Comparison of ENCODE assay signal across 8 cellular contexts in genomic region chr9:114538241-114538640, GRCh38. TPM values are rescaled to one million over a fixed set of nuclear protein-coding genes. Genes with fewer than 3 reads are reported as not detected.
DNase-seq lines count a peak whose midpoint lies in the region; ATAC-seq and TF ChIP-seq lines count a peak whose summit lies in the region.

No MANE protein-coding gene starts in this region.

- no peaks in the 10 kb centered on the region for H3K4me1 ChIP-seq in right cardiac atrium (ENCODE audit: control insufficient read depth, insufficient read depth, low read length)

- WGBS in right cardiac atrium, result 18% methylated on average over 5 of the region's 5 CpGs

- H3K4me3 ChIP-seq in right cardiac atrium (ENCODE audit: low read length) (no peak overlapping the region), brain microvascular endothelial cell (ENCODE audit: low read depth, low read length) (no peak overlapping the region)

- peak; percentile 53 to 92 for ATAC-seq in left cardiac atrium
- ATAC-seq in right cardiac atrium, result no peak
- peak; percentile 75 for ATAC-seq in stimulated activated naive CD8-positive, alpha-beta T cell treated with anti-CD3 and anti-CD28 coated beads, Interleukin-15, Interleukin-2, amounts not matched to agents 100 U/mL and 50 U/mL, for 24 hours

- DNase-seq in left cardiac atrium (no peak), right cardiac atrium (no peak), NCI-H82 treated with DMSO at 0.1 percent for 48 hours (lab: John Stamatoyannopoulos, UW; ENCODE audit: unreplicated experiment) (peak; percentile 50), brain microvascular endothelial cell (no peak), inferior parietal cortex (ENCODE audit: extremely low spot score) (no peak), HuH-7 (ENCODE audit: low spot score) (no peak), HEK293T (ENCODE audit: extremely low spot score) (no peak)
- no peak for DNase-seq in stimulated activated naive CD8-positive, alpha-beta T cell treated with anti-CD3 and anti-CD28 coated beads, Interleukin-15, Interleukin-2, amounts not matched to agents 100 U/mL and 50 U/mL, for 24 hours

- H3K27ac ChIP-seq in right cardiac atrium (ENCODE audit: low read length), result no peak overlapping the region
- no peak overlapping the region for H3K27ac ChIP-seq in brain microvascular endothelial cell

- CTCF ChIA-PET in HEK293T (lab: Yijun Ruan, JAX), result interaction anchor here (0.6 to 1.4 kb wide), 5 partner anchors 14 to 132 kb away, joined by 3 to 4 read pairs (median 4); no protein-coding TSS in a partner anchor

- TF ChIP-seq CTCF in brain microvascular endothelial cell (IDR thresholded peaks at IDR 0.05; ENCODE audit: low read depth, low read length, missing control alignments), result peak; percentile 21

- POLR2A ChIA-PET in HEK293T (lab: Yijun Ruan, JAX), result interaction anchor here (0.6 to 1.8 kb wide), 3 partner anchors 12 to 49 kb away, joined by 3 to 5 read pairs (median 4); partner anchors contain the start of gene ATP6V1G1

- H3K9me3 ChIP-seq in right cardiac atrium (ENCODE audit: control insufficient read depth, low read length), result no peaks in the 10 kb centered on the region

- in situ Hi-C loops in brain microvascular endothelial cell (cut with HindIII; ENCODE audit: low pct_ligation_motif_present, low sequenced_read_pairs), result no loop called here

- intact Hi-C loops in left cardiac atrium (cut with DNase I), result no loop called here
- intact Hi-C loops in right cardiac atrium (cut with DNase I), result no loop called here

- H3K27me3 ChIP-seq in right cardiac atrium (ENCODE audit: control insufficient read depth, insufficient read depth), result no peaks in the 10 kb centered on the region
- peaks cover 2% of the 10 kb centered on the region for H3K27me3 ChIP-seq in brain microvascular endothelial cell (replicated peaks)

- no peaks in the 10 kb centered on the region for H3K36me3 ChIP-seq in brain microvascular endothelial cell (replicated peaks)

TF ChIP-seq in HEK293T, 16 proteins besides CTCF, POLR2A, EP300 and RAD21:
- TF ChIP-seq SP1 (IDR thresholded peaks at IDR 0.05), result no peak
- no peak for TF ChIP-seq CTBP1 (IDR thresholded peaks at IDR 0.05; ENCODE audit: borderline replicate concordance)
- no peak for TF ChIP-seq HDGF (IDR thresholded peaks at IDR 0.05; ENCODE audit: borderline replicate concordance)
- TF ChIP-seq ELF4 (IDR thresholded peaks at IDR 0.05), result no peak
- TF ChIP-seq ZNF384 (IDR thresholded peaks at IDR 0.05), result no peak
- TF ChIP-seq FOXM1 (IDR thresholded peaks at IDR 0.05; ENCODE audit: borderline replicate concordance), result no peak
- TF ChIP-seq FOXK2 (IDR thresholded peaks at IDR 0.05), result no peak
- no peak for TF ChIP-seq L3MBTL2 (conservative IDR thresholded peaks at IDR 0.05)
- TF ChIP-seq LEF1 (IDR thresholded peaks at IDR 0.05; ENCODE audit: borderline replicate concordance), result no peak
- TF ChIP-seq FOXA1 (IDR thresholded peaks at IDR 0.05), result no peak
- TF ChIP-seq, protein P1, sequence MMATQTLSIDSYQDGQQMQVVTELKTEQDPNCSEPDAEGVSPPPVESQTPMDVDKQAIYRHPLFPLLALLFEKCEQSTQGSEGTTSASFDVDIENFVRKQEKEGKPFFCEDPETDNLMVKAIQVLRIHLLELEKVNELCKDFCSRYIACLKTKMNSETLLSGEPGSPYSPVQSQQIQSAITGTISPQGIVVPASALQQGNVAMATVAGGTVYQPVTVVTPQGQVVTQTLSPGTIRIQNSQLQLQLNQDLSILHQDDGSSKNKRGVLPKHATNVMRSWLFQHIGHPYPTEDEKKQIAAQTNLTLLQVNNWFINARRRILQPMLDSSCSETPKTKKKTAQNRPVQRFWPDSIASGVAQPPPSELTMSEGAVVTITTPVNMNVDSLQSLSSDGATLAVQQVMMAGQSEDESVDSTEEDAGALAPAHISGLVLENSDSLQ (IDR thresholded peaks at IDR 0.05), result no peak
- no peak for TF ChIP-seq TARDBP (IDR thresholded peaks at IDR 0.05)
- TF ChIP-seq NFRKB (IDR thresholded peaks at IDR 0.05), result no peak
- TF ChIP-seq SUZ12 (IDR thresholded peaks at IDR 0.05), result no peak
- TF ChIP-seq BHLHE40 (IDR thresholded peaks at IDR 0.05; ENCODE audit: borderline replicate concordance), result no peak
- TF ChIP-seq ARNT (IDR thresholded peaks at IDR 0.05), result no peak

RNA-seq across cellular contexts. Expression of gene WHRN, which starts 33.0 kb away (rescaled TPM):
- total RNA-seq in left cardiac atrium, result 1 to 10 TPM; 7.0 to 7.8 TPM
- total RNA-seq in right cardiac atrium, result 10 to 100 TPM; 12.7 to 20.3 (median 14.1) TPM
- polyA plus RNA-seq in right cardiac atrium, result 7.8 TPM

RNA-seq across cellular contexts. Expression of gene ATP6V1G1, which starts 49.3 kb away (rescaled TPM):
- total RNA-seq in left cardiac atrium (10 to 100 TPM; 71.5 to 92.9 TPM), right cardiac atrium (10 to 100 TPM; 91.5 to 99.7 (median 98.0) TPM)
- polyA plus RNA-seq in right cardiac atrium, result 157 TPM

Comparison
In these comparisons a context has a peak if more than half of its experiments do, and no peak if none do; other contexts are left out.
1. ATAC-seq: peak in left cardiac atrium (2 of 2) and stimulated activated naive CD8-positive, alpha-beta T cell treated with anti-CD3 and anti-CD28 coated beads, Interleukin-15, Interleukin-2, amounts not matched to agents 100 U/mL and 50 U/mL, for 24 hours (single experiment); none in right cardiac atrium (0 of 2).